ENCODE assay signal across 31 cellular contexts in genomic region chr7:136859798-136860197, GRCh38. TPM values are rescaled to one million over a fixed set of nuclear protein-coding genes. Genes with fewer than 3 reads are reported as not detected.
"Had no signal": no experiment of that assay in that cellular context is flagged by ENCODE, and none has a peak within 500 bp of the region (broad histone marks: within the 10 kb centered on the region; RNA-seq: fewer than 3 reads in every experiment).

No MANE protein-coding gene starts in this region.

- ATAC-seq: left cardiac atrium; naive thymus-derived CD8-positive, alpha-beta T cell; pancreas; stimulated activated memory B cell treated with anti-CD40 and anti-IgM and Interleukin-4, amounts not matched to agents 10 μg/mL and 1 μg/mL and 100 μg/mL, for 72 hours; stimulated activated naive CD8-positive, alpha-beta T cell treated with anti-CD3 and anti-CD28 coated beads, Interleukin-15, amount 100 ng/mL, for 72 hours had no signal

- H3K9me3 ChIP-seq: pancreas, prostate gland, thyroid gland, upper lobe of left lung, vagina had no signal

- H3K4me1 ChIP-seq: pancreas, prostate gland, thyroid gland, upper lobe of left lung, vagina had no signal

- H3K4me2 ChIP-seq: hepatocyte, smooth muscle cell had no signal

- H2AFZ ChIP-seq: hepatocyte had no signal

- DNase-seq: activated CD4-positive, alpha-beta memory T cell treated with anti-CD3 and anti-CD28 coated beads for 36 hours; activated CD4-positive, alpha-beta T cell treated with anti-CD3 and anti-CD28 coated beads for 48 hours; activated CD8-positive, alpha-beta memory T cell treated with anti-CD3 and anti-CD28 coated beads, Interleukin-2, amount 50 U/mL, for 48 hours; activated gamma-delta T cell; activated naive CD4-positive, alpha-beta T cell treated with anti-CD3 and anti-CD28 coated beads, Interleukin-2, amount 10 ng/mL, durations not matched to agents 7 days and 5 days; activated naive CD8-positive, alpha-beta T cell treated with anti-CD3 and anti-CD28 coated beads, Interleukin-2, amount 10 ng/mL, durations not matched to agents 7 days and 5 days; activated T-cell treated with anti-CD3 and anti-CD28 coated beads, Interleukin-2, amount 50 U/mL, for 24 hours; amygdala; dorsolateral prefrontal cortex; effector memory CD4-positive, alpha-beta T cell; foreskin melanocyte; glutamatergic neuron; left cardiac atrium; naive thymus-derived CD8-positive, alpha-beta T cell; nucleus accumbens; pancreas; stimulated activated CD4-positive, alpha-beta T cell treated with anti-CD3 and anti-CD28 coated beads, Interleukin-1b, Interleukin-23, amount 100 ng/mL, for 48 hours; stimulated activated CD4-positive, alpha-beta T cell treated with anti-CD3 and anti-CD28 coated beads, Interleukin-4, amount 100 ng/mL, for 4 hours; stimulated activated CD8-positive, alpha-beta memory T cell treated with anti-CD3 and anti-CD28 coated beads, Interleukin-4, amount 100 ng/mL, for 48 hours; stimulated activated naive CD8-positive, alpha-beta T cell treated with anti-CD3 and anti-CD28 coated beads, Interleukin-15, amount 100 ng/mL, for 72 hours; substantia nigra; T-helper 1 cell; thyroid gland; upper lobe of left lung had no signal

- H3K27me3 ChIP-seq: thyroid gland, upper lobe of left lung, vagina had no signal

- H3K4me3 ChIP-seq: dorsolateral prefrontal cortex, hepatocyte, pancreas, prostate gland, smooth muscle cell, thyroid gland, upper lobe of left lung, vagina had no signal

- H3K27ac ChIP-seq: dorsolateral prefrontal cortex, hepatocyte, pancreas, prostate gland, thyroid gland, upper lobe of left lung, vagina, VCaP had no signal

- H3K36me3 ChIP-seq: pancreas, prostate gland, thyroid gland, upper lobe of left lung, vagina had no signal

RNA-seq across cellular contexts. Expression of gene CHRM2, which starts 8.7 kb away (rescaled TPM):
- total RNA-seq: activated CD4-positive, alpha-beta memory T cell treated with anti-CD3 and anti-CD28 coated beads for 36 hours; activated naive CD8-positive, alpha-beta T cell treated with anti-CD3 and anti-CD28 coated beads, Interleukin-2, amount 10 ng/mL, durations not matched to agents 7 days and 5 days; naive thymus-derived CD8-positive, alpha-beta T cell; thyroid gland had no signal
- polyA plus RNA-seq: keratinocyte; naive thymus-derived CD8-positive, alpha-beta T cell had no signal
